12 cellular contexts compared by ENCODE assay signal in genomic region chr4:47483722-47484121, GRCh38. TPM values are rescaled to one million over a fixed set of nuclear protein-coding genes. Genes with fewer than 3 reads are reported as not detected.
DNase-seq lines count a peak whose midpoint lies in the region; ATAC-seq and TF ChIP-seq lines count a peak whose summit lies in the region.
"Had no signal": no experiment of that assay in that cellular context is flagged by ENCODE, and none has a peak within 500 bp of the region (broad histone marks: within the 10 kb centered on the region; RNA-seq: fewer than 3 reads in every experiment).

No MANE protein-coding gene starts in this region.

- H3F3A ChIP-seq in GM23248 (ENCODE audit: insufficient read depth) = peaks cover 13% of the 10 kb centered on the region

- H4K20me1 ChIP-seq in GM23248 (ENCODE audit: insufficient read depth) = no peaks in the 10 kb centered on the region

- H3K27me3 ChIP-seq in GM23248 (replicated peaks; ENCODE audit: insufficient read depth) (no peaks in the 10 kb centered on the region), ascending aorta (no peaks in the 10 kb centered on the region)
- H3K27me3 ChIP-seq: neutrophil had no signal

- H3K79me2 ChIP-seq in GM23248 (ENCODE audit: insufficient read depth) = peaks cover 32% of the 10 kb centered on the region

- ATAC-seq in memory B cell (ENCODE audit: low read depth) = peak; percentile 14

- H3K9ac ChIP-seq in GM23248 = no peak overlapping the region

- H3K27ac ChIP-seq in GM23248 = peak overlapping the region; percentile 94
- H3K27ac ChIP-seq in ascending aorta = peak overlapping the region; percentile 89 to 90

- H3K9me2 ChIP-seq in GM23248 (ENCODE audit: insufficient read depth) = no peaks in the 10 kb centered on the region; the same call in 1 of the 2 replicates

- TF ChIP-seq CTCF in ascending aorta (IDR thresholded peaks at IDR 0.05) = no peak

- in situ Hi-C loops in GM23248 (cut with MboI) = no loop called here

- H3K4me2 ChIP-seq in GM23248 (ENCODE audit: unreplicated experiment) = no peak overlapping the region

- intact Hi-C loops in ascending aorta (cut with DNase I) = no loop called here

- no peak overlapping the region for H3K4me3 ChIP-seq in GM23248
- H3K4me3 ChIP-seq in ascending aorta = no peak overlapping the region

- no peaks in the 10 kb centered on the region for H3K36me3 ChIP-seq in GM23248 (ENCODE audit: low read depth)
- H3K36me3 ChIP-seq in ascending aorta = no peaks in the 10 kb centered on the region
- H3K36me3 ChIP-seq: neutrophil had no signal

- no peaks in the 10 kb centered on the region for H3K9me3 ChIP-seq in GM23248 (ENCODE audit: low read depth)
- no peaks in the 10 kb centered on the region for H3K9me3 ChIP-seq in ascending aorta
- H3K9me3 ChIP-seq: neutrophil had no signal

- H3K4me1 ChIP-seq in GM23248 (ENCODE audit: insufficient read depth) (peaks cover 35% of the 10 kb centered on the region), ascending aorta (peaks cover 0 to 11% of the 10 kb centered on the region in 2 donors)

- H2AFZ ChIP-seq in GM23248 = peak overlapping the region; percentile 85

- peaks cover 2% of the 10 kb centered on the region for H3K36me3 Mint-ChIP-seq in memory B cell

- H3K27ac Mint-ChIP-seq in memory B cell = peak overlapping the region; percentile 98

- H3K9me3 Mint-ChIP-seq in memory B cell = no peaks in the 10 kb centered on the region

- peaks cover 24% of the 10 kb centered on the region for H3K4me1 Mint-ChIP-seq in memory B cell

- H3K27me3 Mint-ChIP-seq in memory B cell = no peaks in the 10 kb centered on the region

- WGBS in GM23248 (ENCODE audit: low coverage in 1 of 2, low lambda C conversion rate in 2 of 2, missing lambda C conversion rate in 2 of 2), 2 experiments = 39 to 51% methylated on average over 3 of the region's 3 CpGs

- H3K4me3 Mint-ChIP-seq in memory B cell = peak overlapping the region; percentile 76

- DNase-seq in AG20443 (ENCODE audit: low spot score) = peak; percentile 20
- peak; percentile 58 for DNase-seq in GM23248
- no peak for DNase-seq in ascending aorta (ENCODE audit: low spot score in 2 of 2)
- no peak for DNase-seq in memory B cell (ENCODE audit: low spot score in 2 of 2)
- no peak for DNase-seq in GM19240 (ENCODE audit: insufficient read length, low spot score)
- no peak for DNase-seq in SIG-M5 (lab: John Stamatoyannopoulos, UW)
- DNase-seq in SK-N-DZ (ENCODE audit: low spot score) = no peak
- DNase-seq in HUDEP-2 (lab: John Stamatoyannopoulos, UW; ENCODE audit: unreplicated experiment in 76 of 76) = no peak
- DNase-seq: GOT3, hippocampal formation, NCI-H2081 had no signal

RNA-seq across cellular contexts. Expression of gene ATP10D, which starts 1.4 kb away (rescaled TPM):
- total RNA-seq in GM23248 (2014; rRNA removed; shearing (Covaris generic)) = 41.9 and 45.4 TPM in 2 replicates
- 30.7 and 34.9 TPM in 2 replicates for polyA plus RNA-seq in GM23248 (2016; fragmentation: Nextera tagmentation; extraction: Ambion mirVana)
- total RNA-seq in ascending aorta = 22.1 TPM
- polyA plus RNA-seq in SK-N-DZ (2014; cell fraction: cytosol; rRNA removed) = 6.7 and 7.7 TPM in 2 replicates
- polyA plus RNA-seq in SK-N-DZ (2014; cell fraction: nucleus; rRNA removed) = 6.1 and 11.0 TPM in 2 replicates

RNA-seq across cellular contexts. Expression of gene COMMD8, which starts 20.2 kb away (rescaled TPM):
- total RNA-seq in GM23248 (2014; rRNA removed; shearing (Covaris generic)) = 41.7 and 58.0 TPM in 2 replicates
- 71.7 and 74.9 TPM in 2 replicates for polyA plus RNA-seq in GM23248 (2016; fragmentation: Nextera tagmentation; extraction: Ambion mirVana)
- total RNA-seq in ascending aorta = 1.7 TPM
- 20.5 and 21.0 TPM in 2 replicates for polyA plus RNA-seq in SK-N-DZ (2014; cell fraction: cytosol; rRNA removed)
- polyA plus RNA-seq in SK-N-DZ (2014; cell fraction: nucleus; rRNA removed) = 11.0 and 27.2 TPM in 2 replicates

Comparison
In these comparisons a context has a peak if more than half of its experiments do, and no peak if none do; other contexts are left out.
1. DNase-seq: peak in AG20443 (single experiment) and GM23248 (single experiment); none in ascending aorta (0 of 2), memory B cell (0 of 2), GM19240 (single experiment), SIG-M5 (single experiment), SK-N-DZ (single experiment) and HUDEP-2 (0 of 76).
2. RNA of gene COMMD8, which starts 20.2 kb away (total RNA-seq): 41.7 to 58.0 TPM in GM23248; 1.7 TPM in ascending aorta (single experiment); every median in the first group is over 10 times any median in the second.